ENCODE assay signal across 18 cellular contexts in the genomic region with DNA sequence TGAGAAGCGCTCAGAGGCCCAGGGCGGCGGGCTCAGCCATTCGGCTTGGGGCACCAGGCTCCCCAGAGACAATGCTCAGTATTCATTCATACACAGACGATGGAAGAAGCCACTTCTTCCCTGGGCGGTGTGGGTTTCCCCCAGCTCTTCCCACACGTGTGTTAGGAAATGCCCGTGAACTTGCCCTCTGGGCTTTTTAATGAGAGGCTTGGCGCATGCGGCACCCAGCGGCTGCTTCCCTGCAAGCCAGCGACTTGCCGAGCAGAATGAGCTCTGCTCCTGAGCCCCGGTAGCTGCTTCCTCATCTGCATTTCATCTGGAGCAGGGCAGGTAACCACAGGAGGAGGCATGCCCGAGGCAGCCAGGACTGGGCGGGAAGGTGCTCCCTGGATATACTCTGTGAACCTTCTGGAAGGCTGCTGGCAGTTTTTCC.
DNase-seq lines count a peak whose midpoint lies in the region; ATAC-seq and TF ChIP-seq lines count a peak whose summit lies in the region.
"Had no signal": no experiment of that assay in that cellular context is flagged by ENCODE, and none has a peak within 500 bp of the region (broad histone marks: within the 10 kb centered on the region; RNA-seq: fewer than 3 reads in every experiment).

No MANE protein-coding gene starts in this region.

- peak overlapping the region; percentile 13 for H3K27ac Mint-ChIP-seq in type B pancreatic cell
- H3K27ac Mint-ChIP-seq: activated CD8-positive, alpha-beta T cell treated with anti-CD3 and anti-CD28 coated beads for 36 hours had no signal

- H3K27me3 Mint-ChIP-seq in type B pancreatic cell = no peaks in the 10 kb centered on the region
- H3K27me3 Mint-ChIP-seq: activated CD8-positive, alpha-beta T cell treated with anti-CD3 and anti-CD28 coated beads for 36 hours; naive B cell had no signal

- peak; percentile 29 for DNase-seq in NB4 (ENCODE audit: low read depth)
- peak; percentile 54 for DNase-seq in epidermal melanocyte (ENCODE audit: insufficient read length, low spot score)
- DNase-seq in left lobe of liver (ENCODE audit: low spot score) = no peak
- DNase-seq in type B pancreatic cell (ENCODE audit: extremely low spot score, unreplicated experiment) = no peak
- no peak for DNase-seq in T1000 (lab: John Stamatoyannopoulos, UW)
- DNase-seq: activated CD8-positive, alpha-beta T cell treated with anti-CD3 and anti-CD28 coated beads for 36 hours; effector CD8-positive, alpha-beta T cell; GDM1; Karpas-422; naive B cell; NCI-H146; NCI-H446 treated with DMSO at 0.1 percent for 48 hours; T-helper 1 cell had no signal

- peaks cover 22% of the 10 kb centered on the region for H3K4me1 Mint-ChIP-seq in type B pancreatic cell (ENCODE audit: unreplicated experiment)

- H3K36me3 Mint-ChIP-seq in type B pancreatic cell = peaks cover 41% of the 10 kb centered on the region

- H3K4me3 ChIP-seq in NB4 (ENCODE audit: low read depth, low read length) = no peak overlapping the region
- H3K4me3 ChIP-seq: GM12878, smooth muscle cell, thoracic aorta had no signal

- H3K4me3 Mint-ChIP-seq in type B pancreatic cell = no peak overlapping the region
- H3K4me3 Mint-ChIP-seq: activated CD8-positive, alpha-beta T cell treated with anti-CD3 and anti-CD28 coated beads for 36 hours had no signal

- TF ChIP-seq POLR2A in NB4 (IDR thresholded peaks at IDR 0.05; ENCODE audit: extremely low read depth, insufficient read length) = no peak

- no peak for TF ChIP-seq CTCF in NB4 (IDR thresholded peaks at IDR 0.05; ENCODE audit: low read depth, low read length)
- no peak for TF ChIP-seq CTCF in type B pancreatic cell (conservative IDR thresholded peaks at IDR 0.05)

- ATAC-seq in left lobe of liver (peak; percentile 76), GM19328 (IDR thresholded peaks at IDR 0.05; ENCODE audit: unreplicated experiment) (no peak), GM19023 (IDR thresholded peaks at IDR 0.05; ENCODE audit: unreplicated experiment) (no peak)
- ATAC-seq: activated CD8-positive, alpha-beta T cell treated with anti-CD3 and anti-CD28 coated beads for 36 hours; GM12878 had no signal

- no peaks in the 10 kb centered on the region for H3K9me3 Mint-ChIP-seq in type B pancreatic cell
- H3K9me3 Mint-ChIP-seq: activated CD8-positive, alpha-beta T cell treated with anti-CD3 and anti-CD28 coated beads for 36 hours; naive B cell had no signal

Comparison
In these comparisons a context has a peak if more than half of its experiments do, and no peak if none do; other contexts are left out.
1. DNase-seq: peak in NB4 (single experiment) and epidermal melanocyte (single experiment); none in left lobe of liver (single experiment), type B pancreatic cell (single experiment) and T1000 (single experiment).